9 cellular contexts compared by ENCODE assay signal in genomic region chr19:46303702-46304397, GRCh38. TPM values are rescaled to one million over a fixed set of nuclear protein-coding genes. Genes with fewer than 3 reads are reported as not detected.
DNase-seq lines count a peak whose midpoint lies in the region; ATAC-seq, FAIRE-seq and TF ChIP-seq lines count a peak whose summit lies in the region.
"Had no signal": no experiment of that assay in that cellular context is flagged by ENCODE, and none has a peak within 500 bp of the region (broad histone marks: within the 10 kb centered on the region; RNA-seq: fewer than 3 reads in every experiment).

No MANE protein-coding gene starts in this region.

- no peak overlapping the region for H3K27ac Mint-ChIP-seq in activated CD4-positive, alpha-beta T cell treated with anti-CD3 and anti-CD28 coated beads for 36 hours
- no peak overlapping the region for H3K27ac Mint-ChIP-seq in activated CD4-positive, alpha-beta T cell treated with anti-CD3 and anti-CD28 coated beads, Interleukin-2, amount 10 ng/mL, durations not matched to agents 24 days and 14 days
- H3K27ac Mint-ChIP-seq in CD4-positive, alpha-beta memory T cell, result no peak overlapping the region

- H3K9me3 ChIP-seq in HepG2 (ENCODE audit: low read length) (peaks cover 7% of the 10 kb centered on the region; the same call in 1 of the 2 replicates), tibial nerve (peaks cover 0 to 8% (median 0%) of the 10 kb centered on the region in 4 donors)
- H3K9me3 ChIP-seq in CD4-positive, alpha-beta memory T cell (ENCODE audit: control insufficient read depth in 1 of 2, low read length in 2 of 2), result no peaks in the 10 kb centered on the region

- CTCF ChIA-PET in activated CD4-positive, alpha-beta T cell treated with anti-CD3 and anti-CD28 coated beads for 36 hours (lab: Charles Lee), result interaction anchor here (0.9 kb wide), 1 partner anchor 24 kb away, joined by 3 read pairs; no protein-coding TSS in a partner anchor
- CTCF ChIA-PET in HepG2 (lab: Yijun Ruan, JAX; ENCODE audit: low intra/inter-chr PET ratio, low total read pairs), result no interaction called here
- CTCF ChIA-PET in CD4-positive, alpha-beta memory T cell (lab: Charles Lee; ENCODE audit: partially characterized antibody), result no interaction called here

- H3K9ac ChIP-seq in HepG2 (ENCODE audit: insufficient read depth, low read depth, low read length), result peak overlapping the region; percentile 6; the same call in 1 of the 2 replicates

- FAIRE-seq in HepG2 (lab: Jason Lieb, UNC), result no peak

- no peak overlapping the region for H3K4me2 ChIP-seq in HepG2 (ENCODE audit: low read depth, low read length)

- H3K36me3 ChIP-seq in HepG2 (replicated peaks in 1 of 2; ENCODE audit: control insufficient read depth in 1 of 2, insufficient read depth in 2 of 2, low read length in 2 of 2) (no peaks in the 10 kb centered on the region), tibial nerve (peaks cover 0 to 53% (median 3%) of the 10 kb centered on the region in 3 donors)
- no peaks in the 10 kb centered on the region for H3K36me3 ChIP-seq in CD4-positive, alpha-beta memory T cell (ENCODE audit: insufficient read depth, low read length)

- H3K4me3 Mint-ChIP-seq in activated CD4-positive, alpha-beta T cell treated with anti-CD3 and anti-CD28 coated beads for 36 hours, result no peak overlapping the region
- no peak overlapping the region for H3K4me3 Mint-ChIP-seq in activated CD4-positive, alpha-beta T cell treated with anti-CD3 and anti-CD28 coated beads, Interleukin-2, amount 10 ng/mL, durations not matched to agents 24 days and 14 days
- H3K4me3 Mint-ChIP-seq in CD4-positive, alpha-beta memory T cell, result no peak overlapping the region

- in situ Hi-C loops in HepG2 (cut with HindIII; ENCODE audit: extremely low pct_ligation_motif_present, low pct_unique_long_range_greater_than_20kb), result no loop called here

- no peaks in the 10 kb centered on the region for H4K20me1 ChIP-seq in HepG2 (ENCODE audit: insufficient read depth, low read length)

- H3K79me2 ChIP-seq in HepG2 (ENCODE audit: insufficient read depth, low read length), result no peaks in the 10 kb centered on the region

- intact Hi-C loops in activated CD4-positive, alpha-beta T cell treated with anti-CD3 and anti-CD28 coated beads for 36 hours (cut with DNase I, micrococcal nuclease), result no loop called here
- intact Hi-C loops in activated CD4-positive, alpha-beta T cell treated with anti-CD3 and anti-CD28 coated beads, Interleukin-2, amount 10 ng/mL, durations not matched to agents 24 days and 14 days (cut with micrococcal nuclease), result no loop called here
- intact Hi-C loops in HepG2 (cut with micrococcal nuclease; ENCODE audit: unreplicated experiment), result no loop called here
- intact Hi-C loops in CD4-positive, alpha-beta memory T cell (cut with micrococcal nuclease), result no loop called here

- TF ChIP-seq POLR2A in HepG2 (IDR thresholded peaks at IDR 0.05; ENCODE audit: insufficient read depth in 1 of 2, low read depth in 2 of 2, low read length in 2 of 2) (no peak), tibial nerve (IDR thresholded peaks at IDR 0.05) (no peak)

- H3K27ac ChIP-seq in HepG2 (ENCODE audit: extremely low read length, insufficient read depth, low read length) (no peak overlapping the region), tibial nerve (peak overlapping the region; percentile 91 to 98 (median 96))
- no peak overlapping the region for H3K27ac ChIP-seq in CD4-positive, alpha-beta memory T cell (ENCODE audit: low read depth, low read length)

- H3K27me3 Mint-ChIP-seq in activated CD4-positive, alpha-beta T cell treated with anti-CD3 and anti-CD28 coated beads for 36 hours, result no peaks in the 10 kb centered on the region
- H3K27me3 Mint-ChIP-seq in activated CD4-positive, alpha-beta T cell treated with anti-CD3 and anti-CD28 coated beads, Interleukin-2, amount 10 ng/mL, durations not matched to agents 24 days and 14 days, result peaks cover 8% of the 10 kb centered on the region
- H3K27me3 Mint-ChIP-seq in CD4-positive, alpha-beta memory T cell, result peaks cover 2 to 4% of the 10 kb centered on the region in 2 donors

- POLR2A ChIA-PET in activated CD4-positive, alpha-beta T cell treated with anti-CD3 and anti-CD28 coated beads for 36 hours (lab: Charles Lee), result no interaction called here
- POLR2A ChIA-PET in HepG2 (lab: Yijun Ruan, JAX), result no interaction called here
- POLR2A ChIA-PET in CD4-positive, alpha-beta memory T cell (lab: Charles Lee; ENCODE audit: partially characterized antibody), result no interaction called here

- H3K36me3 Mint-ChIP-seq in activated CD4-positive, alpha-beta T cell treated with anti-CD3 and anti-CD28 coated beads for 36 hours (ENCODE audit: low read depth), result peaks cover 2% of the 10 kb centered on the region
- H3K36me3 Mint-ChIP-seq in activated CD4-positive, alpha-beta T cell treated with anti-CD3 and anti-CD28 coated beads, Interleukin-2, amount 10 ng/mL, durations not matched to agents 24 days and 14 days (ENCODE audit: low read depth), result no peaks in the 10 kb centered on the region
- H3K36me3 Mint-ChIP-seq in CD4-positive, alpha-beta memory T cell, result peaks cover 0 to 5% of the 10 kb centered on the region in 2 donors

- no peaks in the 10 kb centered on the region for H3K27me3 ChIP-seq in HepG2 (ENCODE audit: control insufficient read depth in 1 of 2, insufficient read depth in 2 of 2, low read length in 2 of 2)
- H3K27me3 ChIP-seq in tibial nerve, result no peaks in the 10 kb centered on the region
- H3K27me3 ChIP-seq in CD4-positive, alpha-beta memory T cell (ENCODE audit: insufficient read depth, low read length), result no peaks in the 10 kb centered on the region

- no peak for TF ChIP-seq RAD21 in HepG2 (CRISPR knock-in tag; IDR thresholded peaks at IDR 0.05)

- TF ChIP-seq EP300 in HepG2 (IDR thresholded peaks at IDR 0.05; ENCODE audit: low read depth in 2 of 2, low read length in 2 of 2) (no peak), HepG2 (CRISPR knock-in tag; IDR thresholded peaks at IDR 0.05; ENCODE audit: borderline replicate concordance) (no peak), tibial nerve (IDR thresholded peaks at IDR 0.05) (no peak)

- no peak overlapping the region for H2AFZ ChIP-seq in HepG2 (ENCODE audit: low read length)

- TF ChIP-seq CTCF in HepG2 (CRISPR knock-in tag; IDR thresholded peaks at IDR 0.05) (no peak), tibial nerve (IDR thresholded peaks at IDR 0.05) (no peak)

- peaks cover 45% of the 10 kb centered on the region for H3K4me1 ChIP-seq in HepG2 (ENCODE audit: insufficient read depth, low read length)
- H3K4me1 ChIP-seq in tibial nerve, result peaks cover 6 to 56% (median 36%) of the 10 kb centered on the region in 4 donors
- no peaks in the 10 kb centered on the region for H3K4me1 ChIP-seq in CD4-positive, alpha-beta memory T cell (ENCODE audit: insufficient read depth, low read length)

- peak; percentile 40 for DNase-seq in activated CD4-positive, alpha-beta T cell treated with anti-CD3 and anti-CD28 coated beads for 36 hours
- no peak for DNase-seq in activated CD4-positive, alpha-beta T cell treated with anti-CD3 and anti-CD28 coated beads, Interleukin-2, amount 10 ng/mL, durations not matched to agents 24 days and 14 days
- DNase-seq in dermis blood vessel endothelial cell (peak; percentile 41), HepG2 (ENCODE audit: low spot score) (no peak), tibial nerve (ENCODE audit: low spot score in 2 of 2) (peak in 1 of 2 donors; percentile 40), globus pallidus (ENCODE audit: low spot score) (no peak)
- no peak for DNase-seq in CD4-positive, alpha-beta memory T cell
- DNase-seq: KBM-7 had no signal

- H3K4me3 ChIP-seq in HepG2 (replicated peaks in 1 of 3; ENCODE audit: insufficient read depth in 1 of 3, low read depth in 2 of 3, low read length in 3 of 3) (no peak overlapping the region), tibial nerve (peak overlapping the region in 1 of 4 donors; percentile 3)
- H3K4me3 ChIP-seq in CD4-positive, alpha-beta memory T cell (ENCODE audit: low read length in 2 of 2), result no peak overlapping the region

- peaks cover 10% of the 10 kb centered on the region for H3K9me3 Mint-ChIP-seq in activated CD4-positive, alpha-beta T cell treated with anti-CD3 and anti-CD28 coated beads for 36 hours (ENCODE audit: low read depth)
- H3K9me3 Mint-ChIP-seq in activated CD4-positive, alpha-beta T cell treated with anti-CD3 and anti-CD28 coated beads, Interleukin-2, amount 10 ng/mL, durations not matched to agents 24 days and 14 days, result peaks cover 10% of the 10 kb centered on the region
- H3K9me3 Mint-ChIP-seq in CD4-positive, alpha-beta memory T cell, result peaks cover 3 to 20% (median 15%) of the 10 kb centered on the region in 8 donors

- peak; percentile 30 for ATAC-seq in activated CD4-positive, alpha-beta T cell treated with anti-CD3 and anti-CD28 coated beads for 36 hours
- ATAC-seq in HepG2, result no peak
- no peak for ATAC-seq in HG02642 (IDR thresholded peaks at IDR 0.05; ENCODE audit: poor library complexity, unreplicated experiment)

- no TSS peak for BruUV-seq in HepG2 (replicated peaks; lab: Mats Ljungman, UMichigan)

- WGBS in HepG2 (ENCODE audit: low lambda C conversion rate), result 85% methylated on average over 44 of the region's 56 CpGs
- WGBS in tibial nerve, 2 donors, result 40 to 51% methylated on average over 41 to 55 of the region's 56 CpGs

- H3K4me1 Mint-ChIP-seq in activated CD4-positive, alpha-beta T cell treated with anti-CD3 and anti-CD28 coated beads for 36 hours, result no peaks in the 10 kb centered on the region
- no peaks in the 10 kb centered on the region for H3K4me1 Mint-ChIP-seq in activated CD4-positive, alpha-beta T cell treated with anti-CD3 and anti-CD28 coated beads, Interleukin-2, amount 10 ng/mL, durations not matched to agents 24 days and 14 days
- H3K4me1 Mint-ChIP-seq in CD4-positive, alpha-beta memory T cell, result peaks cover 0 to 3% (median 0%) of the 10 kb centered on the region in 4 donors

RNA-seq across cellular contexts. Expression of gene HIF3A, which starts 7.0 kb away (rescaled TPM):
- total RNA-seq in activated CD4-positive, alpha-beta T cell treated with anti-CD3 and anti-CD28 coated beads for 36 hours, result not detected
- not detected in 2 replicates for total RNA-seq in activated CD4-positive, alpha-beta T cell treated with anti-CD3 and anti-CD28 coated beads, Interleukin-2, amount 10 ng/mL, durations not matched to agents 24 days and 14 days
- total RNA-seq in dermis blood vessel endothelial cell, result 23.1 and 52.6 TPM in 2 replicates
- total RNA-seq in HepG2 (2016; rRNA removed; fragmentation: Illumina TruSeq; extraction: Trizol), result 0.09 TPM in 1 of 2 replicates, not detected in the other
- total RNA-seq in HepG2 (2016; cell fraction: cytosol; rRNA removed; fragmentation: Illumina TruSeq; extraction: Trizol; ENCODE audit: low read depth), result not detected in 2 replicates
- not detected in 2 replicates for total RNA-seq in HepG2 (2016; cell fraction: insoluble cytoplasmic fraction; rRNA removed; fragmentation: Illumina TruSeq; extraction: Trizol)
- not detected in 2 replicates for total RNA-seq in HepG2 (2016; cell fraction: membrane; rRNA removed; fragmentation: Illumina TruSeq; extraction: Trizol)
- total RNA-seq in HepG2 (2016; cell fraction: nucleus; rRNA removed; fragmentation: Illumina TruSeq; extraction: Trizol), result not detected in 2 replicates
- polyA plus RNA-seq in HepG2 (2011; rRNA removed), result 0.22 and 0.38 TPM in 2 replicates
- 0.13 and 0.36 TPM in 2 replicates for polyA plus RNA-seq in HepG2 (2011; cell fraction: cytosol; rRNA removed)
- 2.3 and 2.4 TPM in 2 replicates for polyA plus RNA-seq in HepG2 (2011; cell fraction: nucleus; rRNA removed)
- 1.6 and 4.3 TPM in 2 replicates for polyA plus RNA-seq in HepG2 (2012)
- not detected in 2 replicates for polyA plus RNA-seq in HepG2 (2016; cell fraction: cytosol; fragmentation: Illumina TruSeq; extraction: Trizol; ENCODE audit: low read depth)
- not detected in 2 replicates for polyA plus RNA-seq in HepG2 (2016; cell fraction: insoluble cytoplasmic fraction; fragmentation: Illumina TruSeq; extraction: Trizol; ENCODE audit: low read depth)
- not detected in 2 replicates for polyA plus RNA-seq in HepG2 (2016; cell fraction: membrane; fragmentation: Illumina TruSeq; extraction: Trizol; ENCODE audit: low read depth)
- polyA plus RNA-seq in HepG2 (2016; cell fraction: nucleus; fragmentation: Illumina TruSeq; extraction: Trizol; ENCODE audit: insufficient read depth, low read depth), result 0.52 TPM in 1 of 2 replicates, not detected in the other
- 0.72 and 0.87 TPM in 2 replicates for polyA minus RNA-seq in HepG2 (2011; rRNA and poly(A)+ RNA removed; ENCODE audit: low replicate concordance)
- polyA minus RNA-seq in HepG2 (2011; cell fraction: cytosol; rRNA and poly(A)+ RNA removed), result 0.62 and 1.3 TPM in 2 replicates
- polyA minus RNA-seq in HepG2 (2011; cell fraction: nucleus; rRNA and poly(A)+ RNA removed), result 0.64 and 0.87 TPM in 2 replicates
- 100 to 1,000 TPM; 166 to 235 (median 209) TPM for total RNA-seq in tibial nerve
- total RNA-seq in CD4-positive, alpha-beta memory T cell, result not detected
- not detected for polyA plus RNA-seq in CD4-positive, alpha-beta memory T cell

RNA-seq across cellular contexts. Expression of gene PPP5C, which starts 43.0 kb away (rescaled TPM):
- 100 to 1,000 TPM in 1 of 2 experiments, 10 to 100 TPM in 1; 100.0 to 129 TPM for total RNA-seq in activated CD4-positive, alpha-beta T cell treated with anti-CD3 and anti-CD28 coated beads for 36 hours
- total RNA-seq in activated CD4-positive, alpha-beta T cell treated with anti-CD3 and anti-CD28 coated beads, Interleukin-2, amount 10 ng/mL, durations not matched to agents 24 days and 14 days, result 160 and 169 TPM in 2 replicates
- total RNA-seq in dermis blood vessel endothelial cell (88.8 and 113 TPM in 2 replicates), HepG2 (2016; rRNA removed; fragmentation: Illumina TruSeq; extraction: Trizol) (38.2 and 41.6 TPM in 2 replicates), tibial nerve (100 to 1,000 TPM in 1 of 4 donors, 10 to 100 TPM in 3; 70.5 to 132 (median 88.8) TPM)
- total RNA-seq in HepG2 (2016; cell fraction: cytosol; rRNA removed; fragmentation: Illumina TruSeq; extraction: Trizol; ENCODE audit: low read depth), result 6.6 and 9.3 TPM in 2 replicates
- total RNA-seq in HepG2 (2016; cell fraction: insoluble cytoplasmic fraction; rRNA removed; fragmentation: Illumina TruSeq; extraction: Trizol), result 33.6 and 40.9 TPM in 2 replicates
- total RNA-seq in HepG2 (2016; cell fraction: membrane; rRNA removed; fragmentation: Illumina TruSeq; extraction: Trizol), result 12.2 and 12.3 TPM in 2 replicates
- 31.3 and 44.2 TPM in 2 replicates for total RNA-seq in HepG2 (2016; cell fraction: nucleus; rRNA removed; fragmentation: Illumina TruSeq; extraction: Trizol)
- polyA plus RNA-seq in HepG2 (2011; rRNA removed), result 67.9 and 68.5 TPM in 2 replicates
- polyA plus RNA-seq in HepG2 (2011; cell fraction: cytosol; rRNA removed), result 52.3 and 70.1 TPM in 2 replicates
- 118 and 133 TPM in 2 replicates for polyA plus RNA-seq in HepG2 (2011; cell fraction: nucleus; rRNA removed)
- 33.2 and 36.7 TPM in 2 replicates for polyA plus RNA-seq in HepG2 (2012)
- polyA plus RNA-seq in HepG2 (2016; cell fraction: cytosol; fragmentation: Illumina TruSeq; extraction: Trizol; ENCODE audit: low read depth), result 3.4 and 4.4 TPM in 2 replicates
- polyA plus RNA-seq in HepG2 (2016; cell fraction: insoluble cytoplasmic fraction; fragmentation: Illumina TruSeq; extraction: Trizol; ENCODE audit: low read depth), result 45.7 and 54.9 TPM in 2 replicates
- 6.8 and 8.2 TPM in 2 replicates for polyA plus RNA-seq in HepG2 (2016; cell fraction: membrane; fragmentation: Illumina TruSeq; extraction: Trizol; ENCODE audit: low read depth)
- polyA plus RNA-seq in HepG2 (2016; cell fraction: nucleus; fragmentation: Illumina TruSeq; extraction: Trizol; ENCODE audit: insufficient read depth, low read depth), result 82.9 and 89.8 TPM in 2 replicates
- polyA minus RNA-seq in HepG2 (2011; rRNA and poly(A)+ RNA removed; ENCODE audit: low replicate concordance), result 92.2 and 144 TPM in 2 replicates
- polyA minus RNA-seq in HepG2 (2011; cell fraction: cytosol; rRNA and poly(A)+ RNA removed), result 26.7 and 26.9 TPM in 2 replicates
- polyA minus RNA-seq in HepG2 (2011; cell fraction: nucleus; rRNA and poly(A)+ RNA removed), result 63.0 and 66.9 TPM in 2 replicates
- 10 to 100 TPM; 36.9 to 38.5 TPM for total RNA-seq in CD4-positive, alpha-beta memory T cell
- 10 to 100 TPM; 16.3 to 30.8 TPM for polyA plus RNA-seq in CD4-positive, alpha-beta memory T cell

Comparison
In these comparisons a context has a peak if more than half of its experiments do, and no peak if none do; other contexts are left out.
1. DNase-seq: peak in activated CD4-positive, alpha-beta T cell treated with anti-CD3 and anti-CD28 coated beads for 36 hours (single experiment) and dermis blood vessel endothelial cell (single experiment); none in activated CD4-positive, alpha-beta T cell treated with anti-CD3 and anti-CD28 coated beads, Interleukin-2, amount 10 ng/mL, durations not matched to agents 24 days and 14 days (single experiment), HepG2 (single experiment), globus pallidus (single experiment) and CD4-positive, alpha-beta memory T cell (0 of 5).
2. H3K27ac ChIP-seq: peak in tibial nerve (4 of 4); none in HepG2 (single experiment) and CD4-positive, alpha-beta memory T cell (single experiment).
3. RNA of gene HIF3A, which starts 7.0 kb away (total RNA-seq): 166 to 235 TPM in tibial nerve and 23.1 to 52.6 TPM in dermis blood vessel endothelial cell; 0.09 TPM in HepG2, not detected in activated CD4-positive, alpha-beta T cell treated with anti-CD3 and anti-CD28 coated beads for 36 hours, not detected in activated CD4-positive, alpha-beta T cell treated with anti-CD3 and anti-CD28 coated beads, Interleukin-2, amount 10 ng/mL, durations not matched to agents 24 days and 14 days and not detected in CD4-positive, alpha-beta memory T cell; every median in the first group is over 10 times any median in the second.